8 cellular contexts compared by ENCODE assay signal in genomic region chr2:157336137-157336721, GRCh38. TPM values are rescaled to one million over a fixed set of nuclear protein-coding genes. Genes with fewer than 3 reads are reported as not detected.
DNase-seq lines count a peak whose midpoint lies in the region; ATAC-seq and TF ChIP-seq lines count a peak whose summit lies in the region.

No MANE protein-coding gene starts in this region.

- H3K4me3 Mint-ChIP-seq in CD8-positive, alpha-beta memory T cell, result peak overlapping the region in 5 of 7 donors; percentile 22 to 82 (median 68)
- H3K4me3 Mint-ChIP-seq in naive B cell, result peak overlapping the region in 2 of 8 donors; percentile 38 to 79

- peak; percentile 46 for ATAC-seq in GM18858 (IDR thresholded peaks at IDR 0.05; ENCODE audit: unreplicated experiment)
- ATAC-seq in naive B cell (ENCODE audit: low read depth in 2 of 2), result peak in 1 of 2 donors; percentile 58

- no peaks in the 10 kb centered on the region for H3K9me3 ChIP-seq in CD8-positive, alpha-beta memory T cell (ENCODE audit: low read length)

- H3K27me3 ChIP-seq in CD8-positive, alpha-beta memory T cell (ENCODE audit: insufficient read depth, low read length, poor library complexity, severe bottlenecking), result no peaks in the 10 kb centered on the region

- peaks cover 0 to 2% (median 0%) of the 10 kb centered on the region in 5 donors for H3K9me3 Mint-ChIP-seq in CD8-positive, alpha-beta memory T cell
- peaks cover 0 to 2% (median 0%) of the 10 kb centered on the region in 7 donors for H3K9me3 Mint-ChIP-seq in naive B cell

- DNase-seq in CD8-positive, alpha-beta memory T cell, result peak; percentile 16 to 50 (median 39)
- DNase-seq in KG1 (lab: John Stamatoyannopoulos, UW) (peak; percentile 3), T-helper 2 cell (peak in 3 of 5 experiments; percentile 3 to 53 (median 5)), coronary artery (ENCODE audit: low spot score) (no peak), naive B cell (peak; percentile 23), DMS153 (lab: John Stamatoyannopoulos, UW) (no peak), GF-D8 (lab: John Stamatoyannopoulos, UW) (no peak)

- H3K36me3 Mint-ChIP-seq in CD8-positive, alpha-beta memory T cell, result peaks cover 6 to 8% (median 7%) of the 10 kb centered on the region in 3 donors
- H3K36me3 Mint-ChIP-seq in naive B cell, result peaks cover 5 to 7% of the 10 kb centered on the region in 2 donors

- peak overlapping the region; percentile 12 for H3K4me3 ChIP-seq in CD8-positive, alpha-beta memory T cell (ENCODE audit: low read length)
- no peak overlapping the region for H3K4me3 ChIP-seq in coronary artery

- peaks cover 46% of the 10 kb centered on the region for H3K4me1 ChIP-seq in CD8-positive, alpha-beta memory T cell (ENCODE audit: insufficient read depth, low read length)

- CTCF ChIA-PET in CD8-positive, alpha-beta memory T cell (lab: Charles Lee), result interaction anchor here (0.6 to 6.1 kb wide), 30 partner anchors 10 to 252 kb away, joined by 3 to 73 read pairs (median 4); partner anchors contain the start of genes CYTIP and ERMN

- POLR2A ChIA-PET in CD8-positive, alpha-beta memory T cell (lab: Charles Lee), result interaction anchor here (0.6 to 1.0 kb wide), 3 partner anchors 105 to 566 kb away, joined by 4 to 6 read pairs (median 5); partner anchors contain the start of gene CYTIP

- H3K27me3 Mint-ChIP-seq in CD8-positive, alpha-beta memory T cell, result no peaks in the 10 kb centered on the region
- no peaks in the 10 kb centered on the region for H3K27me3 Mint-ChIP-seq in naive B cell

- H3K27ac Mint-ChIP-seq in CD8-positive, alpha-beta memory T cell, result peak overlapping the region in 7 of 8 donors; percentile 18 to 75 (median 59)
- peak overlapping the region in 3 of 6 donors; percentile 71 to 90 (median 72) for H3K27ac Mint-ChIP-seq in naive B cell

- H3K27ac ChIP-seq in CD8-positive, alpha-beta memory T cell (ENCODE audit: low read depth, low read length), result no peak overlapping the region
- H3K27ac ChIP-seq in coronary artery, result no peak overlapping the region

- peaks cover 47 to 80% (median 66%) of the 10 kb centered on the region in 3 donors for H3K4me1 Mint-ChIP-seq in CD8-positive, alpha-beta memory T cell
- H3K4me1 Mint-ChIP-seq in naive B cell, result peaks cover 5 to 8% (median 6%) of the 10 kb centered on the region in 3 donors

- peak; percentile 43 for TF ChIP-seq CTCF in coronary artery (IDR thresholded peaks at IDR 0.05)

- no peaks in the 10 kb centered on the region for H3K36me3 ChIP-seq in CD8-positive, alpha-beta memory T cell (ENCODE audit: insufficient read depth, low read length)

RNA-seq across cellular contexts. Expression of gene ERMN, which starts 10.6 kb away (rescaled TPM):
- total RNA-seq in CD8-positive, alpha-beta memory T cell, result under 1 TPM; 0.42 to 0.64 TPM
- polyA plus RNA-seq in CD8-positive, alpha-beta memory T cell, result 0.20 TPM
- polyA plus RNA-seq in naive B cell (ENCODE audit: low read depth in 6 of 6), result under 1 TPM in 5 of 6 donors, not detected in 1; 0.08 to 0.56 (median 0.28) TPM

Comparison
In these comparisons a context has a peak if more than half of its experiments do, and no peak if none do; other contexts are left out.
1. DNase-seq: peak in CD8-positive, alpha-beta memory T cell (5 of 5), KG1 (single experiment), T-helper 2 cell (3 of 5) and naive B cell (single experiment); none in coronary artery (single experiment), DMS153 (single experiment) and GF-D8 (single experiment).